2 cellular contexts compared by ENCODE assay signal in genomic region chr15:72728821-72729220, GRCh38.
TF ChIP-seq lines count a peak whose summit lies in the region.

No MANE protein-coding gene starts in this region.

TF ChIP-seq in liver, 16 proteins besides CTCF, POLR2A, EP300 and RAD21:
- TF ChIP-seq HNF4A (conservative IDR thresholded peaks at IDR 0.05) (peak; percentile 13 to 25), SP1 (IDR thresholded peaks at IDR 0.05) (no peak), FOXA2 (IDR thresholded peaks at IDR 0.05) (no peak)
TF ChIP-seq in liver: peak in this region for 1.

TF ChIP-seq in HepG2, 621 proteins besides CTCF, POLR2A, EP300 and RAD21:
- no peak for TF ChIP-seq ZNF589 (CRISPR knock-in tag; conservative IDR thresholded peaks at IDR 0.05)
- no peak for TF ChIP-seq ATF7 (IDR thresholded peaks at IDR 0.05)
- no peak for TF ChIP-seq ATF7 (CRISPR knock-in tag; IDR thresholded peaks at IDR 0.05)
- TF ChIP-seq ZFY (CRISPR knock-in tag; IDR thresholded peaks at IDR 0.05), result no peak
- TF ChIP-seq ZNF781 (CRISPR knock-in tag; IDR thresholded peaks at IDR 0.05; ENCODE audit: borderline replicate concordance, not compliant biosample characterization), result no peak
- no peak for TF ChIP-seq THAP8 (CRISPR knock-in tag; IDR thresholded peaks at IDR 0.05; ENCODE audit: borderline replicate concordance)
- TF ChIP-seq ZNF512B (CRISPR knock-in tag; IDR thresholded peaks at IDR 0.05; ENCODE audit: borderline replicate concordance), result no peak
- TF ChIP-seq PTBP1 (IDR thresholded peaks at IDR 0.05; ENCODE audit: low read depth, low read length, poor library complexity, severe bottlenecking), result no peak
- TF ChIP-seq CBFB (CRISPR knock-in tag; IDR thresholded peaks at IDR 0.05), result no peak
- no peak for TF ChIP-seq ZNF160 (CRISPR knock-in tag; IDR thresholded peaks at IDR 0.05)
